ENCODE assay signal across 1 cellular context in genomic region chr4:127515259-127515658, GRCh38.
A peak's percentile ranks its signal among the peaks of the same experiment; 100 is the strongest.
TF ChIP-seq lines count a peak whose summit lies in the region.
"Not testable (repeated sequence)": the region's sequence is repeated elsewhere in the genome, so short reads cannot be mapped to it uniquely, and the experiment has no call there.

No MANE protein-coding gene starts in this region.

TF ChIP-seq in K562, 482 proteins besides CTCF, POLR2A, EP300 and RAD21 (continued from another document):
- TF ChIP-seq CXXC5 (CRISPR knock-in tag; IDR thresholded peaks at IDR 0.05) (0 out of 2 replicates have a peak, but pooled peaks have one; percentile 28), DPF2 (IDR thresholded peaks at IDR 0.05) (peak; percentile 84), NFIC (IDR thresholded peaks at IDR 0.05) (peak; percentile 48), TCF3 (CRISPR knock-in tag; IDR thresholded peaks at IDR 0.05) (0 out of 2 replicates have a peak, but pooled peaks have one; percentile 17), SMARCC2 (IDR thresholded peaks at IDR 0.05; ENCODE audit: low read depth) (0 out of 2 replicates have a peak, but pooled peaks have one; percentile 27), NCOR1 (IDR thresholded peaks at IDR 0.05) (peak; percentile 72), NR2C1 (IDR thresholded peaks at IDR 0.05) (0 out of 2 replicates have a peak, but pooled peaks have one; percentile 13), KLF16 (IDR thresholded peaks at IDR 0.05) (peak; percentile 34; the same call in 1 of the 2 replicates), NCOA1 (IDR thresholded peaks at IDR 0.05; ENCODE audit: low read depth) (peak; percentile 29; the same call in 1 of the 2 replicates), RCOR1 (IDR thresholded peaks at IDR 0.05; ENCODE audit: borderline replicate concordance in 1 of 2, low read depth in 2 of 2, low read length in 2 of 2) (peak in 1 of 2 experiments; percentile 51; a peak in 1 of 4 replicates), HDAC1 (IDR thresholded peaks at IDR 0.05) (peak in 1 of 2 experiments; percentile 68; a peak in 2 of 4 replicates)
- not testable (repeated sequence) for TF ChIP-seq NR2C1 (tag; IDR thresholded peaks at IDR 0.05)
- TF ChIP-seq, protein P1, sequence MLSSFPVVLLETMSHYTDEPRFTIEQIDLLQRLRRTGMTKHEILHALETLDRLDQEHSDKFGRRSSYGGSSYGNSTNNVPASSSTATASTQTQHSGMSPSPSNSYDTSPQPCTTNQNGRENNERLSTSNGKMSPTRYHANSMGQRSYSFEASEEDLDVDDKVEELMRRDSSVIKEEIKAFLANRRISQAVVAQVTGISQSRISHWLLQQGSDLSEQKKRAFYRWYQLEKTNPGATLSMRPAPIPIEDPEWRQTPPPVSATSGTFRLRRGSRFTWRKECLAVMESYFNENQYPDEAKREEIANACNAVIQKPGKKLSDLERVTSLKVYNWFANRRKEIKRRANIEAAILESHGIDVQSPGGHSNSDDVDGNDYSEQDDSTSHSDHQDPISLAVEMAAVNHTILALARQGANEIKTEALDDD (IDR thresholded peaks at IDR 0.05) = peak; percentile 63; the same call in 1 of the 2 replicates
